Comparison of ENCODE assay signal across 18 cellular contexts in the genomic region with DNA sequence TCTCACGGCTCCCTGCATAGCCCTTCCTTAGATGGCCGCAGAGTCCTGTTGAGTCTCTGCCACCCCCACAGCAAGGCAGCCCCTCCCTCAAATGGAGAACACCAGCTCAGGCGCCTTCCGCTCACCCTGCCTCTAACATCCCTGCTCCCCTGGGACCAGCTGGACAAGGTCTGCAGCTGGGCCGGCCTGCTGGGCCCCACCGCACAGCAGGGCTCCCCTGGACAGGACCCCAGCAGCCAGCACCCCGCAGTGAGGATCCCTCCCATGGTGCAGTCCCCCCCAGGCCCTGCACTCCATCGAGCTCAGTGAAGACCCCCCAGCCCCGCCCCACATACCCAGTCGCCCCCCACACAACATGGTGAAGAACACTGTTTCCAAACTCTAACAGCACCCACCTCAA. TPM values are rescaled to one million over a fixed set of nuclear protein-coding genes. Genes with fewer than 3 reads are reported as not detected.
DNase-seq lines count a peak whose midpoint lies in the region; ATAC-seq, FAIRE-seq and TF ChIP-seq lines count a peak whose summit lies in the region.
"Had no signal": no experiment of that assay in that cellular context is flagged by ENCODE, and none has a peak within 500 bp of the region (broad histone marks: within the 10 kb centered on the region; RNA-seq: fewer than 3 reads in every experiment).

No MANE protein-coding gene starts in this region.

- TF ChIP-seq CTCF in H1 (IDR thresholded peaks at IDR 0.05; ENCODE audit: control extremely low read depth in 1 of 3, insufficient read depth in 1 of 3, low read depth in 1 of 3, low read length in 3 of 3), result no peak

- POLR2A ChIA-PET in H1 (lab: Charles Lee; ENCODE audit: partially characterized antibody), result interaction anchor here (1.0 kb wide), 1 partner anchor 33 kb away, joined by 3 read pairs; no protein-coding TSS in a partner anchor

- no peak overlapping the region for H4K5ac ChIP-seq in H1 (ENCODE audit: insufficient read length, low read depth, low read length)

- no peak overlapping the region for H2BK120ac ChIP-seq in H1 (replicated peaks; ENCODE audit: low read depth, low read length)

- no peak overlapping the region for H4K91ac ChIP-seq in H1 (replicated peaks; ENCODE audit: insufficient read length, low read length)

- H4K20me1 ChIP-seq in BLaER1 treated with 17β-estradiol and CSF1 and Interleukin-3, amounts not matched to agents 10 nM and 100 nM, result peaks cover 9 to 74% (median 45%) of the 10 kb centered on the region in 11 experiments; a peak in 19 of 22 replicates
- peaks cover 0 to 3% of the 10 kb centered on the region in 2 experiments for H4K20me1 ChIP-seq in H1 (replicated peaks in 1 of 2; ENCODE audit: control insufficient read depth in 1 of 2, insufficient read depth in 2 of 2, low read length in 2 of 2)

- H3K4me1 ChIP-seq in BLaER1 treated with 17β-estradiol and CSF1 and Interleukin-3, amounts not matched to agents 10 nM and 100 nM, result peaks cover 26 to 55% (median 49%) of the 10 kb centered on the region in 10 experiments
- H3K4me1 ChIP-seq in NT2/D1 (ENCODE audit: insufficient read depth, insufficient read length) (peaks cover 14% of the 10 kb centered on the region), H1 (replicated peaks in 1 of 4; ENCODE audit: control insufficient read depth in 3 of 4, insufficient read depth in 4 of 4, low read length in 3 of 4) (peaks cover 0 to 29% (median 15%) of the 10 kb centered on the region in 4 experiments; a peak in 6 of 7 replicates)

- H3K27ac Mint-ChIP-seq in stimulated activated effector memory CD8-positive, alpha-beta T cell treated with anti-CD3 and anti-CD28 coated beads, Interleukin-12 subunit alpha, Interleukin-12 subunit beta, amount 100 ng/mL, for 72 hours, result peak overlapping the region; percentile 17

- no peaks in the 10 kb centered on the region for H3K9me3 ChIP-seq in BLaER1 treated with 17β-estradiol and CSF1 and Interleukin-3, amounts not matched to agents 10 nM and 100 nM (replicated peaks in 1 of 11)
- H3K9me3 ChIP-seq in NT2/D1 (ENCODE audit: insufficient read depth, low read length), result no peaks in the 10 kb centered on the region
- H3K9me3 ChIP-seq in H1 (ENCODE audit: insufficient read depth in 2 of 2, low read depth in 1 of 2, low read length in 1 of 2), result no peaks in the 10 kb centered on the region

- DNase-seq in NT2/D1 (ENCODE audit: low read depth, low spot score) (no peak), H1 (ENCODE audit: low read depth in 1 of 2, low spot score in 2 of 2) (no peak), Kasumi-1 (lab: John Stamatoyannopoulos, UW) (no peak), HT-29 (ENCODE audit: low spot score) (no peak), cerebellar cortex (ENCODE audit: low spot score) (no peak)
- DNase-seq in stimulated activated effector memory CD8-positive, alpha-beta T cell treated with anti-CD3 and anti-CD28 coated beads, Interleukin-12 subunit alpha, Interleukin-12 subunit beta, amount 100 ng/mL, for 72 hours (ENCODE audit: low spot score in 2 of 2), result no peak
- DNase-seq: ACHN; CD4-positive, alpha-beta memory T cell; DMS79; EL; GOT3; HCEC 1CT had no signal

- peak overlapping the region; percentile 3 for H4K8ac ChIP-seq in H1 (ENCODE audit: extremely low read depth, insufficient read depth, low read length)

- H3K14ac ChIP-seq in H1 (ENCODE audit: insufficient read length), result no peak overlapping the region

- no peak overlapping the region for H2BK20ac ChIP-seq in H1 (ENCODE audit: low read length)

- H2BK12ac ChIP-seq in H1 (ENCODE audit: low read depth, low read length), result no peak overlapping the region

- H3K79me1 ChIP-seq in H1 (ENCODE audit: low read depth, low read length), result no peaks in the 10 kb centered on the region; the same call in none of the 2 replicates

- 99% methylated on average over 9 of the region's 10 CpGs; no CpG with 5 or more reads in 1 of the 2 experiments for WGBS in H1 (ENCODE audit: extremely low coverage in 1 of 2, insufficient coverage in 1 of 2, insufficient read length in 1 of 2, insufficient replicate concordance in 2 of 2, low coverage in 1 of 2, low lambda C conversion rate in 2 of 2, missing lambda C conversion rate in 1 of 2), 2 experiments

- H3K4me3 Mint-ChIP-seq in stimulated activated effector memory CD8-positive, alpha-beta T cell treated with anti-CD3 and anti-CD28 coated beads, Interleukin-12 subunit alpha, Interleukin-12 subunit beta, amount 100 ng/mL, for 72 hours, result no peak overlapping the region
- H3K4me3 Mint-ChIP-seq: CD4-positive, alpha-beta memory T cell had no signal

- H3K4me2 ChIP-seq in BLaER1 treated with 17β-estradiol and CSF1 and Interleukin-3, amounts not matched to agents 10 nM and 100 nM, result peak overlapping the region in 8 of 11 experiments; percentile 52 to 86 (median 71); a peak in 9 of 22 replicates
- no peak overlapping the region for H3K4me2 ChIP-seq in H1 (ENCODE audit: insufficient read depth in 1 of 2, low read depth in 2 of 2, low read length in 2 of 2)

- H2BK15ac ChIP-seq in H1 (ENCODE audit: low read length), result no peak overlapping the region

- H3K4me1 Mint-ChIP-seq in stimulated activated effector memory CD8-positive, alpha-beta T cell treated with anti-CD3 and anti-CD28 coated beads, Interleukin-12 subunit alpha, Interleukin-12 subunit beta, amount 100 ng/mL, for 72 hours, result peaks cover 39% of the 10 kb centered on the region

- CTCF ChIA-PET in H1 (lab: Charles Lee; ENCODE audit: partially characterized antibody), result interaction anchor here (0.6 to 1.1 kb wide), 2 partner anchors 40 to 43 kb away, joined by 3 read pairs; no protein-coding TSS in a partner anchor

- no peaks in the 10 kb centered on the region for H3K79me2 ChIP-seq in H1 (ENCODE audit: control insufficient read depth in 1 of 2, insufficient read depth in 2 of 2, low read length in 2 of 2)

- no peak overlapping the region for H3K4me3 ChIP-seq in BLaER1 treated with 17β-estradiol and CSF1 and Interleukin-3, amounts not matched to agents 10 nM and 100 nM
- H3K4me3 ChIP-seq in NT2/D1 (ENCODE audit: insufficient read length, low read depth) (no peak overlapping the region), H1 (ENCODE audit: extremely low read depth in 1 of 4, insufficient read depth in 2 of 4, low read depth in 3 of 4, low read length in 4 of 4) (no peak overlapping the region)

- H3K9ac ChIP-seq in BLaER1 treated with 17β-estradiol and CSF1 and Interleukin-3, amounts not matched to agents 10 nM and 100 nM, result no peak overlapping the region
- H3K9ac ChIP-seq in NT2/D1 (ENCODE audit: insufficient read length, low read depth), result peak overlapping the region; percentile 21
- H3K9ac ChIP-seq in H1 (replicated peaks in 1 of 4; ENCODE audit: extremely low read depth in 1 of 4, low read depth in 3 of 4, low read length in 3 of 4), result no peak overlapping the region

- TF ChIP-seq POLR2A in H1 (IDR thresholded peaks at IDR 0.05; ENCODE audit: control extremely low read depth in 1 of 2, low read depth in 2 of 2, low read length in 2 of 2), result no peak

- H3K4ac ChIP-seq in H1 (replicated peaks; ENCODE audit: insufficient read length, low read depth, low read length), result no peak overlapping the region

- H3K23me2 ChIP-seq in H1 (ENCODE audit: low read depth, low read length), result no peaks in the 10 kb centered on the region

- H3K9me3 Mint-ChIP-seq in stimulated activated effector memory CD8-positive, alpha-beta T cell treated with anti-CD3 and anti-CD28 coated beads, Interleukin-12 subunit alpha, Interleukin-12 subunit beta, amount 100 ng/mL, for 72 hours, result no peaks in the 10 kb centered on the region
- H3K9me3 Mint-ChIP-seq: CD4-positive, alpha-beta memory T cell had no signal

- no peak overlapping the region for H3K23ac ChIP-seq in H1 (ENCODE audit: insufficient read length)

- FAIRE-seq in H1 (lab: Jason Lieb, UNC), result no peak
- FAIRE-seq: G401.6, GM12891 had no signal

- H2AK5ac ChIP-seq in H1 (ENCODE audit: low read depth, low read length), result no peak overlapping the region

- H3K18ac ChIP-seq in H1 (ENCODE audit: extremely low read depth, low read length), result no peak overlapping the region

- no peak overlapping the region for H2AFZ ChIP-seq in H1 (ENCODE audit: low read length)

- H3K36me3 Mint-ChIP-seq in stimulated activated effector memory CD8-positive, alpha-beta T cell treated with anti-CD3 and anti-CD28 coated beads, Interleukin-12 subunit alpha, Interleukin-12 subunit beta, amount 100 ng/mL, for 72 hours, result peaks cover 70% of the 10 kb centered on the region

- no peak for ATAC-seq in stimulated activated effector memory CD8-positive, alpha-beta T cell treated with anti-CD3 and anti-CD28 coated beads, Interleukin-12 subunit alpha, Interleukin-12 subunit beta, amount 100 ng/mL, for 72 hours
- no peak for ATAC-seq in HG03571 (IDR thresholded peaks at IDR 0.05; ENCODE audit: unreplicated experiment)

- H3K27me3 ChIP-seq in BLaER1 treated with 17β-estradiol and CSF1 and Interleukin-3, amounts not matched to agents 10 nM and 100 nM, result no peaks in the 10 kb centered on the region
- H3K27me3 ChIP-seq in NT2/D1 (ENCODE audit: insufficient read depth, insufficient read length), result no peaks in the 10 kb centered on the region
- no peaks in the 10 kb centered on the region for H3K27me3 ChIP-seq in H1 (replicated peaks in 1 of 4; ENCODE audit: control insufficient read depth in 3 of 4, extremely low read depth in 1 of 4, insufficient read depth in 3 of 4, low read length in 3 of 4)

- TF ChIP-seq EP300 in H1 (IDR thresholded peaks at IDR 0.05; ENCODE audit: borderline replicate concordance in 1 of 2, low read depth in 2 of 2, low read length in 2 of 2), result no peak

- TF ChIP-seq RAD21 in H1 (IDR thresholded peaks at IDR 0.05 in 1 of 2, conservative IDR thresholded peaks at IDR 0.05 in 1 of 2; ENCODE audit: low read depth in 2 of 2, low read length in 2 of 2), result no peak

- H3K27ac ChIP-seq in BLaER1 treated with 17β-estradiol and CSF1 and Interleukin-3, amounts not matched to agents 10 nM and 100 nM, result peak overlapping the region in 3 of 11 experiments; percentile 22 to 53 (median 33); a peak in 4 of 22 replicates
- H3K27ac ChIP-seq in H1 (ENCODE audit: low read depth, low read length), result no peak overlapping the region
- H3K27ac ChIP-seq: C4-2B, HL-60 had no signal

- H3K56ac ChIP-seq in H1 (replicated peaks; ENCODE audit: insufficient read length, low read depth, low read length), result no peak overlapping the region

- H2BK5ac ChIP-seq in H1 (ENCODE audit: low read depth, low read length), result peak overlapping the region; percentile 24; the same call in 1 of the 2 replicates

- peaks cover 19 to 59% (median 28%) of the 10 kb centered on the region in 11 experiments for H3K36me3 ChIP-seq in BLaER1 treated with 17β-estradiol and CSF1 and Interleukin-3, amounts not matched to agents 10 nM and 100 nM
- no peaks in the 10 kb centered on the region for H3K36me3 ChIP-seq in NT2/D1 (ENCODE audit: insufficient read depth, insufficient read length, low read length)
- no peaks in the 10 kb centered on the region for H3K36me3 ChIP-seq in H1 (ENCODE audit: control insufficient read depth in 2 of 4, insufficient read depth in 4 of 4, low read length in 3 of 4)

RNA-seq across cellular contexts. Expression of gene ATP2A3, which starts 10.2 kb away (rescaled TPM):
- total RNA-seq in H1 (2021; fragmentation: NEBNext Ultra II Directional; extraction: Animal tissue kit (Norgen Biotek cat#: 25700)), result 32.0 and 32.5 TPM in 2 replicates
- polyA plus RNA-seq in H1 (2011; rRNA removed), result 18.4 and 28.7 TPM in 2 replicates
- polyA plus RNA-seq in H1 (2011; cell fraction: cytosol; rRNA removed), result 17.3 TPM
- 53.0 TPM for polyA plus RNA-seq in H1 (2011; cell fraction: nucleus; rRNA removed)
- polyA plus RNA-seq in H1 (2012, experiment 1 of 2), result 15.4 to 27.6 TPM (median 23.1 TPM) in 4 replicates
- polyA plus RNA-seq in H1 (2012, experiment 2 of 2), result 16.2 TPM
- 40.2 TPM for polyA plus RNA-seq in H1 (2013, experiment 1 of 2)
- 37.1 TPM for polyA plus RNA-seq in H1 (2013, experiment 2 of 2)
- 12.7 and 14.2 TPM in 2 replicates for polyA minus RNA-seq in H1 (2011; rRNA and poly(A)+ RNA removed)
- 13.9 TPM for polyA minus RNA-seq in H1 (2011; cell fraction: cytosol; rRNA and poly(A)+ RNA removed)
- 22.1 TPM for polyA minus RNA-seq in H1 (2011; cell fraction: nucleus; rRNA and poly(A)+ RNA removed)
- total RNA-seq in HT-29 (2014; rRNA removed; shearing (Covaris generic)), result 10.9 and 13.7 TPM in 2 replicates

RNA-seq across cellular contexts. Expression of gene P2RX1, which starts 37.8 kb away (rescaled TPM):
- total RNA-seq in H1 (2021; fragmentation: NEBNext Ultra II Directional; extraction: Animal tissue kit (Norgen Biotek cat#: 25700)), result 0.19 and 0.45 TPM in 2 replicates
- 1.1 and 1.6 TPM in 2 replicates for polyA plus RNA-seq in H1 (2011; rRNA removed)
- 1.2 TPM for polyA plus RNA-seq in H1 (2011; cell fraction: cytosol; rRNA removed)
- 4.8 TPM for polyA plus RNA-seq in H1 (2011; cell fraction: nucleus; rRNA removed)
- 0.48 to 1.1 TPM (median 0.83 TPM) in 4 replicates for polyA plus RNA-seq in H1 (2012, experiment 1 of 2)
- 0.29 TPM for polyA plus RNA-seq in H1 (2012, experiment 2 of 2)
- 0.83 TPM for polyA plus RNA-seq in H1 (2013, experiment 1 of 2)
- 0.64 TPM for polyA plus RNA-seq in H1 (2013, experiment 2 of 2)
- polyA minus RNA-seq in H1 (2011; rRNA and poly(A)+ RNA removed), result 0.51 and 1.0 TPM in 2 replicates
- 0.66 TPM for polyA minus RNA-seq in H1 (2011; cell fraction: cytosol; rRNA and poly(A)+ RNA removed)
- 1.1 TPM for polyA minus RNA-seq in H1 (2011; cell fraction: nucleus; rRNA and poly(A)+ RNA removed)
- 0.03 TPM in 1 of 2 replicates, not detected in the other for total RNA-seq in HT-29 (2014; rRNA removed; shearing (Covaris generic))
- total RNA-seq: CD4-positive, alpha-beta memory T cell had no signal
- polyA plus RNA-seq: CD4-positive, alpha-beta memory T cell had no signal

Comparison
In these comparisons a context has a peak if more than half of its experiments do, and no peak if none do; other contexts are left out.
1. H3K4me2 ChIP-seq: peak in BLaER1 treated with 17β-estradiol and CSF1 and Interleukin-3, amounts not matched to agents 10 nM and 100 nM (8 of 11); none in H1 (0 of 2).